In the genomic region with DNA sequence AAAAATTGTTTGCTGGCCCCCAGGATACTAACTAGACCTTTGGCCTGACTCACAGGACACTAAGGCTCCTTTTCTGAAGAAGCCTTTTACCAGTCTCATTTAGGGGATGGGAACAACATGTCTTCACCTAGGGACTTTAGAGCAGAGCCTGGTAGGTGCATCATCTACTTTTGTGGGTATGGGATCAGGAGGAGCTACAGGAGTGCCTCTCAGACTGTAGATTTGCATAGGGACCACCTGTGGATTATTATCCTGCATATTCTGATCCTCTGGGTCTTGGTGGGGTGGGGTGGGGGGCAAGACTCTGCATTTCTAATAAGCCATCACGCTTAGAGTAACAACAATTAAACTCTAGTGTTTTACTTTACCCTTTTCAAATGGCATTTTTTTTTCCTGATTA, we compare ENCODE assay signal across 5 cellular contexts. TPM values are rescaled to one million over a fixed set of nuclear protein-coding genes. Genes with fewer than 3 reads are reported as not detected.
"Had no signal": no experiment of that assay in that cellular context is flagged by ENCODE, and none has a peak within 500 bp of the region (broad histone marks: within the 10 kb centered on the region; RNA-seq: fewer than 3 reads in every experiment).

No MANE protein-coding gene starts in this region.

RNA-seq across cellular contexts. Expression of gene PTPN20, which starts 21.2 kb away (rescaled TPM):
- total RNA-seq: H1, H4, H7, H9, HFFc6 had no signal
- polyA plus RNA-seq: H1 had no signal
